In the genomic region with DNA sequence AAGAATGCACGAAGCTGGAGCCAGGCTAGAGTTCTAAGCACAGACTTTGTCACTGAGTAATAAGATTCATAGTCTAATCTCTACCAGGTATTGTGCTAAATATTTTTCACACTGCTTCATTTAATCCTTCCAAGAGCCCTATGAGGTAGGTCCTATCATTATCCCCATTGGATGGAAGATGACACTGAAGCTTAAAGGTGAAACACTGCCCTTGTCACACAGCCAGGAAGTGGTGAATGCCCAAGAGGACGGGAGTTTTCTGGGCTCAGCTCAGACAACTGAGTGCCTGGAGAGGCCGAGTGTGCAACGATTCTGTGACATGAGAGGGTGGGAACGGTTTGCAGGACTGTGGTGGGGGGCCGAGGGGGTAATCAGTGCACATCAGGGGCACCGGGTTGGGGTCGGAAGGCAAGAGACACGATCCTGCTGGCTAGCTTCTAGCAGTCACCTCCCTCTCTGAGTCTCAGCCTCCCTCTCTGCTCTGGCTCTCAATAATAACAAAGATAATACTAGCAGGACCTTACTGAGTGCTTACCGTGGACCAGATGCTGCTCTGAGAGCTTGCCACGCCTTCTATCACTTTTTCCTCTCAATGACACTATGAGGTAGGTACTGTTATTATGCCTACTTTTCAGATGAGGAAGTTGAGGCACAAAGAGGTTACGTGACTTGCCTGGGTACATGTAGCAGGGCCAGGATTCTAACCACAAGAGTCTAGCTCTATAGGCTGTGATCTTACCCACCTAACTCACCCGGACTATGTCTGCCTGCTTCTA, we compare ENCODE assay signal across 11 cellular contexts. TPM values are rescaled to one million over a fixed set of nuclear protein-coding genes. Genes with fewer than 3 reads are reported as not detected.
DNase-seq lines count a peak whose midpoint lies in the region; ATAC-seq and TF ChIP-seq lines count a peak whose summit lies in the region.
"Had no signal": no experiment of that assay in that cellular context is flagged by ENCODE, and none has a peak within 500 bp of the region (broad histone marks: within the 10 kb centered on the region; RNA-seq: fewer than 3 reads in every experiment).

No MANE protein-coding gene starts in this region.

- in situ Hi-C loops in transverse colon (cut with MboI; ENCODE audit: low pct_ligation_motif_present in 1 of 4, low pct_unique_long_range_greater_than_20kb in 1 of 4, low sequenced_read_pairs in 3 of 4) = no loop called here

- ATAC-seq in right cardiac atrium (no peak), HG03025 (IDR thresholded peaks at IDR 0.05; ENCODE audit: low FRiP score, unreplicated experiment) (no peak)

- no peaks in the 10 kb centered on the region for H3K9me3 Mint-ChIP-seq in T-helper 2 cell treated with Interferon-gamma antibody and Interleukin-4, amounts not matched to agents 5 μg/mL and 100 μg/mL, for 36 hours
- no peaks in the 10 kb centered on the region for H3K9me3 Mint-ChIP-seq in chondrocyte (ENCODE audit: low read depth)

- peak overlapping the region; percentile 64 for H3K27ac Mint-ChIP-seq in T-helper 2 cell treated with Interferon-gamma antibody and Interleukin-4, amounts not matched to agents 5 μg/mL and 100 μg/mL, for 36 hours
- H3K27ac Mint-ChIP-seq in chondrocyte (ENCODE audit: unreplicated experiment) = no peak overlapping the region

- H3K9ac ChIP-seq in iPS-15b (ENCODE audit: low read depth, low read length) = peak overlapping the region; percentile 12

- TF ChIP-seq CTCF in left ventricle myocardium inferior (IDR thresholded peaks at IDR 0.05; ENCODE audit: borderline replicate concordance) (no peak), transverse colon (IDR thresholded peaks at IDR 0.05) (no peak), chondrocyte (IDR thresholded peaks at IDR 0.05) (no peak)

- no peak for TF ChIP-seq POLR2A in transverse colon (IDR thresholded peaks at IDR 0.05)

- H3K4me1 ChIP-seq in right cardiac atrium (ENCODE audit: control insufficient read depth, insufficient read depth, low read length) (peaks cover 5% of the 10 kb centered on the region), left ventricle myocardium inferior (peaks cover 38% of the 10 kb centered on the region), iPS-15b (ENCODE audit: control insufficient read depth, insufficient read depth, low read length) (no peaks in the 10 kb centered on the region), transverse colon (peaks cover 16 to 39% (median 31%) of the 10 kb centered on the region in 4 donors)

- H3K27ac ChIP-seq in right cardiac atrium (ENCODE audit: low read length) (no peak overlapping the region), left ventricle myocardium inferior (replicated peaks) (no peak overlapping the region), transverse colon (peak overlapping the region; percentile 61 to 82 (median 71))
- H3K27ac ChIP-seq: dorsolateral prefrontal cortex, ovary had no signal

- H3K36me3 Mint-ChIP-seq in T-helper 2 cell treated with Interferon-gamma antibody and Interleukin-4, amounts not matched to agents 5 μg/mL and 100 μg/mL, for 36 hours (ENCODE audit: low read depth) = no peaks in the 10 kb centered on the region
- peaks cover 2% of the 10 kb centered on the region for H3K36me3 Mint-ChIP-seq in chondrocyte (ENCODE audit: low read depth)

- H3K4me3 ChIP-seq in right cardiac atrium (ENCODE audit: low read length) (no peak overlapping the region), left ventricle myocardium inferior (no peak overlapping the region), iPS-15b (ENCODE audit: low read depth, low read length) (no peak overlapping the region), transverse colon (no peak overlapping the region)
- H3K4me3 ChIP-seq: dorsolateral prefrontal cortex, ovary had no signal

- H3K27me3 ChIP-seq in right cardiac atrium (ENCODE audit: control insufficient read depth, insufficient read depth) = no peaks in the 10 kb centered on the region
- no peaks in the 10 kb centered on the region for H3K27me3 ChIP-seq in left ventricle myocardium inferior (ENCODE audit: low read depth)
- peaks cover 4% of the 10 kb centered on the region for H3K27me3 ChIP-seq in iPS-15b (ENCODE audit: control insufficient read depth, insufficient read depth, low read length)
- no peaks in the 10 kb centered on the region for H3K27me3 ChIP-seq in transverse colon
- H3K27me3 ChIP-seq: dorsolateral prefrontal cortex, ovary had no signal

- H3K36me3 ChIP-seq in left ventricle myocardium inferior (no peaks in the 10 kb centered on the region), iPS-15b (ENCODE audit: control insufficient read depth, insufficient read depth, low read length) (no peaks in the 10 kb centered on the region), transverse colon (no peaks in the 10 kb centered on the region)
- H3K36me3 ChIP-seq: ovary had no signal

- intact Hi-C loops in right cardiac atrium (cut with DNase I) = no loop called here
- intact Hi-C loops in left ventricle myocardium inferior (cut with micrococcal nuclease) = no loop called here
- intact Hi-C loops in transverse colon (cut with DNase I; ENCODE audit: low total_unique reads) = no loop called here

- H3K4me1 Mint-ChIP-seq in T-helper 2 cell treated with Interferon-gamma antibody and Interleukin-4, amounts not matched to agents 5 μg/mL and 100 μg/mL, for 36 hours (ENCODE audit: low read depth) = peaks cover 23% of the 10 kb centered on the region
- H3K4me1 Mint-ChIP-seq in chondrocyte (ENCODE audit: low read depth) = peaks cover 52% of the 10 kb centered on the region

- peak overlapping the region; percentile 65 for H3K4me3 Mint-ChIP-seq in T-helper 2 cell treated with Interferon-gamma antibody and Interleukin-4, amounts not matched to agents 5 μg/mL and 100 μg/mL, for 36 hours
- H3K4me3 Mint-ChIP-seq in chondrocyte (ENCODE audit: unreplicated experiment) = no peak overlapping the region

- H3K27me3 Mint-ChIP-seq in T-helper 2 cell treated with Interferon-gamma antibody and Interleukin-4, amounts not matched to agents 5 μg/mL and 100 μg/mL, for 36 hours (ENCODE audit: low read depth) = peaks cover 2% of the 10 kb centered on the region
- H3K27me3 Mint-ChIP-seq in chondrocyte (ENCODE audit: low read depth) = peaks cover 9% of the 10 kb centered on the region

- DNase-seq in right cardiac atrium (peak in 2 of 3 donors; percentile 12 to 18), left ventricle myocardium inferior (no peak), transverse colon (no peak), chondrocyte (ENCODE audit: low spot score) (no peak)
- no peak for DNase-seq in T-helper 2 cell treated with Interferon-gamma antibody and Interleukin-4, amounts not matched to agents 5 μg/mL and 100 μg/mL, for 36 hours (ENCODE audit: low spot score)
- no peak for DNase-seq in stimulated activated CD4-positive, alpha-beta T cell treated with anti-CD3 and anti-CD28 coated beads, Interleukin-12 subunit alpha, Interleukin-12 subunit beta, amount 100 ng/mL, for 4 hours
- DNase-seq: dorsolateral prefrontal cortex, H7, ovary had no signal

- 63% methylated on average over 13 of the region's 13 CpGs for WGBS in right cardiac atrium
- WGBS in transverse colon (ENCODE audit: low coverage in 1 of 2), 2 donors = 57 to 67% methylated on average over 5 to 13 of the region's 13 CpGs

- H3K9me3 ChIP-seq in right cardiac atrium (ENCODE audit: control insufficient read depth, low read length) = no peaks in the 10 kb centered on the region
- H3K9me3 ChIP-seq in left ventricle myocardium inferior (replicated peaks) = no peaks in the 10 kb centered on the region
- H3K9me3 ChIP-seq in iPS-15b (ENCODE audit: control insufficient read depth, insufficient read depth, low read length) = no peaks in the 10 kb centered on the region
- H3K9me3 ChIP-seq in transverse colon = no peaks in the 10 kb centered on the region
- H3K9me3 ChIP-seq: ovary had no signal

- TF ChIP-seq EP300 in transverse colon (IDR thresholded peaks at IDR 0.05; ENCODE audit: low read depth) = no peak

RNA-seq across cellular contexts. Expression of gene KCNQ4, which starts 12.4 kb away (rescaled TPM):
- 1 to 10 TPM in 2 of 4 donors, under 1 TPM in 2; 0.71 to 1.8 (median 1.00) TPM for total RNA-seq in right cardiac atrium
- 0.88 TPM for polyA plus RNA-seq in right cardiac atrium
- 1.5 TPM for total RNA-seq in left ventricle myocardium inferior
- total RNA-seq in transverse colon = 10 to 100 TPM in 1 of 4 donors, 1 to 10 TPM in 3; 3.1 to 33.7 (median 3.6) TPM
- 0.60 to 3.4 TPM (median 3.0 TPM) in 3 replicates for total RNA-seq in chondrocyte

Comparison
In these comparisons a context has a peak if more than half of its experiments do, and no peak if none do; other contexts are left out.
1. DNase-seq: peak in right cardiac atrium (2 of 3); none in left ventricle myocardium inferior (single experiment), T-helper 2 cell treated with Interferon-gamma antibody and Interleukin-4, amounts not matched to agents 5 μg/mL and 100 μg/mL, for 36 hours (single experiment), transverse colon (single experiment), chondrocyte (single experiment) and stimulated activated CD4-positive, alpha-beta T cell treated with anti-CD3 and anti-CD28 coated beads, Interleukin-12 subunit alpha, Interleukin-12 subunit beta, amount 100 ng/mL, for 4 hours (single experiment).
2. H3K27ac ChIP-seq: peak in transverse colon (4 of 4); none in right cardiac atrium (single experiment) and left ventricle myocardium inferior (single experiment).